ENCODE assay signal across 23 cellular contexts in genomic region chr9:86891091-86891490, GRCh38.
"Had no signal": no experiment of that assay in that cellular context is flagged by ENCODE, and none has a peak within 500 bp of the region (broad histone marks: within the 10 kb centered on the region; RNA-seq: fewer than 3 reads in every experiment).

No MANE protein-coding gene starts in this region.

- H3K4me1 ChIP-seq: gastrocnemius medialis, lower lobe of right lung, prostate gland, right atrium auricular region, suprapubic skin, transverse colon, upper lobe of right lung, uterus had no signal

- H3K4me2 ChIP-seq: smooth muscle cell had no signal

- H3K36me3 ChIP-seq: gastrocnemius medialis, lower lobe of right lung, prostate gland, right atrium auricular region, suprapubic skin, transverse colon, upper lobe of right lung, uterus had no signal

- DNase-seq: cortex of kidney; effector memory CD8-positive, alpha-beta T cell; erythroblast; gastrocnemius medialis; head of caudate nucleus; left ventricle myocardium superior; lower lobe of right lung; naive thymus-derived CD8-positive, alpha-beta T cell; nephron progenitor cell; nucleus accumbens; stimulated activated CD4-positive, alpha-beta T cell treated with anti-CD3 and anti-CD28 coated beads, Interleukin-12 subunit alpha, Interleukin-12 subunit beta, amount 100 ng/mL, for 4 hours; stimulated activated CD4-positive, alpha-beta T cell treated with anti-CD3 and anti-CD28 coated beads, Interleukin-1b, Interleukin-23, amount 100 ng/mL, for 48 hours; stimulated activated CD4-positive, alpha-beta T cell treated with anti-CD3 and anti-CD28 coated beads, Interleukin-4, amount 100 ng/mL, for 1 hour; stimulated activated CD8-positive, alpha-beta memory T cell treated with anti-CD3 and anti-CD28 coated beads, Interleukin-4, amount 100 ng/mL, for 48 hours; stimulated activated naive CD4-positive, alpha-beta T cell; stimulated activated naive CD8-positive, alpha-beta T cell treated with anti-CD3 and anti-CD28 coated beads, Interleukin-15, amount 100 ng/mL, for 72 hours; transverse colon; upper lobe of right lung; uterus had no signal

- H3K27ac ChIP-seq: gastrocnemius medialis, lower lobe of right lung, prostate gland, right atrium auricular region, suprapubic skin, transverse colon, upper lobe of right lung, uterus had no signal

- H3K9me3 ChIP-seq: gastrocnemius medialis, lower lobe of right lung, prostate gland, right atrium auricular region, suprapubic skin, transverse colon, upper lobe of right lung, uterus had no signal

- H3K27me3 ChIP-seq: gastrocnemius medialis, right atrium auricular region, suprapubic skin, transverse colon, upper lobe of right lung, uterus had no signal

- H3K4me3 ChIP-seq: gastrocnemius medialis, lower lobe of right lung, prostate gland, right atrium auricular region, smooth muscle cell, suprapubic skin, transverse colon, upper lobe of right lung, uterus had no signal
